9 cellular contexts compared by ENCODE assay signal in the genomic region with DNA sequence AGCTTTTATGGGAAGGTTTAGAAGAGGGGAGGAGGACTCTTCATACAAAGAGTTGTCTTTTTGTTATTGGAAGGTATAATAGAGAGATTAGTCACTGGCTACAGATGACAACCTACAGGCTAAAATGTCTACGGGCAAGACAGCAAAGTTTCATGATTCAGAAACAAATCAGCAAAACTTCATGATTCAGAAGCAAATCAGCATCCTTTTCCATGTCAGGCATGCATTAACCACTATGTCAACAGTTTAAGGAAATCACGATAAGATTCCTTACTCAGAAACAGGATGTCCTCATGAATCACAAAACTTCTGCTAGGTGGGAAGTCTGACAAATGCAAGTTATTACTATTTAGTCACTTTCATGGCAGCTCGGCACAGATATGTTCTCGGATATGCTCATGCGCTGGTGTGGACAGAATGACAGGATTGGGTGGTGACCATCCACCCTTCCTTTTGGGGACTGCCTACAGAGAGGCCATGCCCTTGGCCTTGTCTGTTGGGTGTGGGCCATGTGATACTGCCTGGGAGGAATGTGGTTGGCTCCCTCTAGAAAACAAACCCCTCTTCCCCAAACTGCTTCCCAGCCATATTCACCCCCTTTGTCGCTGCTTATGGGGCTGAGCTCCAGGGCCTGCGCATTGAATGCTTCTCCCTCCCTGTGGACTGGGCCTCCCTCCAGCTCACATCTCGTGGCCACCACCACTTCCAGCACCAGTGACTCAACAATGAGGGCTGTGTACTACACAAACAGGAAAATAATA. TPM values are rescaled to one million over a fixed set of nuclear protein-coding genes. Genes with fewer than 3 reads are reported as not detected.
A peak's percentile ranks its signal among the peaks of the same experiment; 100 is the strongest.
DNase-seq lines count a peak whose midpoint lies in the region; ATAC-seq and TF ChIP-seq lines count a peak whose summit lies in the region.
"Had no signal": no experiment of that assay in that cellular context is flagged by ENCODE, and none has a peak within 500 bp of the region (broad histone marks: within the 10 kb centered on the region; RNA-seq: fewer than 3 reads in every experiment).

No MANE protein-coding gene starts in this region.

- no peak overlapping the region for H3K4me3 Mint-ChIP-seq in WTC11

- no peaks in the 10 kb centered on the region for H3K9me3 Mint-ChIP-seq in WTC11

- DNase-seq in GM03348 (ENCODE audit: low spot score) (peak; percentile 82), WTC11 (ENCODE audit: low spot score) (no peak), Right ventricle myocardium inferior (ENCODE audit: missing footprints) (peak; percentile 80), putamen (ENCODE audit: low spot score) (peak; percentile 78), inferior parietal cortex (ENCODE audit: extremely low spot score) (no peak)
- no peak for DNase-seq in NK-92 treated with Interleukin-12 subunit alpha and Interleukin-12 subunit beta, amount 100 ng/mL, for 24 hours (lab: John Stamatoyannopoulos, UW)
- DNase-seq: stimulated activated CD4-positive, alpha-beta T cell treated with anti-CD3 and anti-CD28 coated beads, Interleukin-4, amount 100 ng/mL, for 1 hour had no signal

- H3K27me3 Mint-ChIP-seq in WTC11 (ENCODE audit: low read depth), result no peaks in the 10 kb centered on the region

- TF ChIP-seq CTCF in WTC11 (IDR thresholded peaks at IDR 0.05), result no peak

- no peak for ATAC-seq in WTC11
- peak; percentile 83 for ATAC-seq in Right ventricle myocardium inferior
- no peak for ATAC-seq in GM18870 (IDR thresholded peaks at IDR 0.05; ENCODE audit: unreplicated experiment)
- no peak for ATAC-seq in GM21381 (IDR thresholded peaks at IDR 0.05; ENCODE audit: unreplicated experiment)

- CTCF ChIA-PET in WTC11 (lab: Charles Lee), result interaction anchor here (1.1 to 1.5 kb wide), 2 partner anchors 9 to 34 kb away, joined by 3 to 4 read pairs; no protein-coding TSS in a partner anchor

- H3K4me1 Mint-ChIP-seq in WTC11, result peaks cover 40% of the 10 kb centered on the region

- POLR2A ChIA-PET in WTC11 (lab: Charles Lee), result no interaction called here

- H3K36me3 Mint-ChIP-seq in WTC11, result no peaks in the 10 kb centered on the region

- no peak overlapping the region for H3K27ac Mint-ChIP-seq in WTC11

- intact Hi-C loops in Right ventricle myocardium inferior (cut with DNase I), result loop anchor here (5.0 to 10.0 kb wide), 2 partner anchors 436 to 528 kb away; a partner anchor contains a TSS

TF ChIP-seq in WTC11, 78 proteins besides CTCF, POLR2A, EP300 and RAD21:
- TF ChIP-seq, protein P1, sequence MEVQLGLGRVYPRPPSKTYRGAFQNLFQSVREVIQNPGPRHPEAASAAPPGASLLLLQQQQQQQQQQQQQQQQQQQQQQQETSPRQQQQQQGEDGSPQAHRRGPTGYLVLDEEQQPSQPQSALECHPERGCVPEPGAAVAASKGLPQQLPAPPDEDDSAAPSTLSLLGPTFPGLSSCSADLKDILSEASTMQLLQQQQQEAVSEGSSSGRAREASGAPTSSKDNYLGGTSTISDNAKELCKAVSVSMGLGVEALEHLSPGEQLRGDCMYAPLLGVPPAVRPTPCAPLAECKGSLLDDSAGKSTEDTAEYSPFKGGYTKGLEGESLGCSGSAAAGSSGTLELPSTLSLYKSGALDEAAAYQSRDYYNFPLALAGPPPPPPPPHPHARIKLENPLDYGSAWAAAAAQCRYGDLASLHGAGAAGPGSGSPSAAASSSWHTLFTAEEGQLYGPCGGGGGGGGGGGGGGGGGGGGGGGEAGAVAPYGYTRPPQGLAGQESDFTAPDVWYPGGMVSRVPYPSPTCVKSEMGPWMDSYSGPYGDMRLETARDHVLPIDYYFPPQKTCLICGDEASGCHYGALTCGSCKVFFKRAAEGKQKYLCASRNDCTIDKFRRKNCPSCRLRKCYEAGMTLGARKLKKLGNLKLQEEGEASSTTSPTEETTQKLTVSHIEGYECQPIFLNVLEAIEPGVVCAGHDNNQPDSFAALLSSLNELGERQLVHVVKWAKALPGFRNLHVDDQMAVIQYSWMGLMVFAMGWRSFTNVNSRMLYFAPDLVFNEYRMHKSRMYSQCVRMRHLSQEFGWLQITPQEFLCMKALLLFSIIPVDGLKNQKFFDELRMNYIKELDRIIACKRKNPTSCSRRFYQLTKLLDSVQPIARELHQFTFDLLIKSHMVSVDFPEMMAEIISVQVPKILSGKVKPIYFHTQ (CRISPR knock-in tag; IDR thresholded peaks at IDR 0.05), result no peak
- TF ChIP-seq GABPB1 (CRISPR knock-in tag; IDR thresholded peaks at IDR 0.05), result 0 out of 2 replicates have a peak, but pooled peaks have one; percentile 10

RNA-seq across cellular contexts. Expression of a gene that starts 10.2 kb away (rescaled TPM):
- 0.22 TPM in 1 of 3 replicates, not detected in the others for total RNA-seq in WTC11 (2021)
- not detected for total RNA-seq in Right ventricle myocardium inferior

RNA-seq across cellular contexts. Expression of a gene that starts 45.8 kb away (rescaled TPM):
- total RNA-seq in WTC11 (2021) (65.8 to 86.7 TPM (median 79.7 TPM) in 3 replicates), Right ventricle myocardium inferior (817 TPM)

Comparison
In these comparisons a context has a peak if more than half of its experiments do, and no peak if none do; other contexts are left out.
1. DNase-seq: peak in GM03348 (single experiment), Right ventricle myocardium inferior (single experiment) and putamen (single experiment); none in WTC11 (single experiment), inferior parietal cortex (single experiment) and NK-92 treated with Interleukin-12 subunit alpha and Interleukin-12 subunit beta, amount 100 ng/mL, for 24 hours (single experiment).